27 cellular contexts compared by ENCODE assay signal in the genomic region with DNA sequence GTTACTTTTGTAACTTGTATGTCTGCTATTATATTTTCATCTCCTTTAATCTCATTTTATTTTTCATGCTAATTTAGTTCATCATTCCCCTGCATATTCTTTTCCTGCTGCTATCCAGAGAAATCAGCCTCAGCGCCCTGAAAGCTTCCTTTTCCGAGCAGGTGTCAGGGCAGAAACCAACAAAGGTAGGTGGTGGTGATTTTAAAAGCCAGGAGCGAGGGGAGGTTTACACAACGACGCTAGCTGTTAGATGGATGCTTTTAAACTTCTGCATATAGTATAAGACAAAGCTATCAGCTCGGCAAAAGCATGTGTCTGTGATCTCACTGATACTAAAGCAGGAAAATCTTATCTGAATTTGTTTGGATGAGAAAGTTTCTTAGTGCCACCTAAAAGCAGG.
"Had no signal": no experiment of that assay in that cellular context is flagged by ENCODE, and none has a peak within 500 bp of the region (broad histone marks: within the 10 kb centered on the region; RNA-seq: fewer than 3 reads in every experiment).

No MANE protein-coding gene starts in this region.

- H3K36me3 ChIP-seq: neural progenitor cell, uterus had no signal

- H3K9me3 Mint-ChIP-seq: memory B cell; mesothelial cell of epicardium; naive B cell; natural killer cell; nephron progenitor cell; neural progenitor cell; stimulated activated memory B cell treated with anti-CD40 and anti-IgM and Interleukin-4, amounts not matched to agents 10 μg/mL and 1 μg/mL and 100 μg/mL, for 72 hours; stimulated activated naive CD8-positive, alpha-beta T cell treated with anti-CD3 and anti-CD28 coated beads, Interleukin-15, amount 100 ng/mL, for 72 hours; type B pancreatic cell had no signal

- H3K27me3 Mint-ChIP-seq: memory B cell; naive B cell; stimulated activated memory B cell treated with anti-CD40 and anti-IgM and Interleukin-4, amounts not matched to agents 10 μg/mL and 1 μg/mL and 100 μg/mL, for 72 hours; stimulated activated naive CD8-positive, alpha-beta T cell treated with anti-CD3 and anti-CD28 coated beads, Interleukin-15, amount 100 ng/mL, for 72 hours; type B pancreatic cell had no signal

- H3K9ac ChIP-seq: neural progenitor cell, parathyroid adenoma had no signal

- DNase-seq: hippocampal formation; islet precursor cell; left ventricle myocardium inferior; naive B cell; natural killer cell; nephron progenitor cell; occipital lobe; right lobe of liver; stimulated activated CD4-positive, alpha-beta T cell treated with anti-CD3 and anti-CD28 coated beads, Interleukin-1b, Interleukin-23, amount 100 ng/mL, for 48 hours; stimulated activated CD4-positive, alpha-beta T cell treated with anti-CD3 and anti-CD28 coated beads, Interleukin-2, amount 100 ng/mL, for 48 hours; stimulated activated CD4-positive, alpha-beta T cell treated with anti-CD3 and anti-CD28 coated beads, Interleukin-4, amount 100 ng/mL, for 4 hours; stimulated activated CD8-positive, alpha-beta memory T cell treated with anti-CD3 and anti-CD28 coated beads, Interleukin-4, amount 100 ng/mL, for 48 hours; stimulated activated naive CD4-positive, alpha-beta T cell treated with Interleukin-2 at 50 U/mL for 16 hours; stimulated activated naive CD8-positive, alpha-beta T cell treated with anti-CD3 and anti-CD28 coated beads, Interleukin-15, amount 100 ng/mL, for 72 hours; substantia nigra; uterus had no signal

- H3K27ac ChIP-seq: left ventricle myocardium inferior, neural progenitor cell, neutrophil, parathyroid adenoma, right atrium auricular region, right lobe of liver, tibial nerve, uterus had no signal

- H3K27ac Mint-ChIP-seq: memory B cell; mesothelial cell of epicardium; natural killer cell; nephron progenitor cell; neural progenitor cell; stimulated activated memory B cell treated with anti-CD40 and anti-IgM and Interleukin-4, amounts not matched to agents 10 μg/mL and 1 μg/mL and 100 μg/mL, for 72 hours; type B pancreatic cell had no signal

- H3K4me2 ChIP-seq: neural progenitor cell, smooth muscle cell had no signal

- H3K4me3 ChIP-seq: left ventricle myocardium inferior, lung, neural progenitor cell, right atrium auricular region, right lobe of liver, smooth muscle cell, tibial nerve, uterus had no signal

- H3K79me2 ChIP-seq: parathyroid adenoma had no signal

- H3K9me3 ChIP-seq: left ventricle myocardium inferior, neutrophil, right atrium auricular region, right lobe of liver, tibial nerve, uterus had no signal

- ATAC-seq: natural killer cell; right lobe of liver; stimulated activated memory B cell treated with anti-CD40 and anti-IgM and Interleukin-4, amounts not matched to agents 10 μg/mL and 1 μg/mL and 100 μg/mL, for 72 hours; stimulated activated naive CD8-positive, alpha-beta T cell treated with anti-CD3 and anti-CD28 coated beads, Interleukin-15, amount 100 ng/mL, for 72 hours had no signal

- H3K27me3 ChIP-seq: neural progenitor cell, neutrophil, right atrium auricular region, right lobe of liver, tibial nerve, uterus had no signal

- H3K4me1 ChIP-seq: left ventricle myocardium inferior, neural progenitor cell, parathyroid adenoma, right atrium auricular region, right lobe of liver, tibial nerve, uterus had no signal

- H3K4me1 Mint-ChIP-seq: memory B cell, mesothelial cell of epicardium, naive B cell, neural progenitor cell had no signal

- H2AFZ ChIP-seq: neural progenitor cell, parathyroid adenoma had no signal

- H3K4me3 Mint-ChIP-seq: memory B cell; mesothelial cell of epicardium; natural killer cell; nephron progenitor cell; neural progenitor cell; stimulated activated memory B cell treated with anti-CD40 and anti-IgM and Interleukin-4, amounts not matched to agents 10 μg/mL and 1 μg/mL and 100 μg/mL, for 72 hours; stimulated activated naive CD8-positive, alpha-beta T cell treated with anti-CD3 and anti-CD28 coated beads, Interleukin-15, amount 100 ng/mL, for 72 hours; type B pancreatic cell had no signal
